ENCODE assay signal across 8 cellular contexts in the genomic region with DNA sequence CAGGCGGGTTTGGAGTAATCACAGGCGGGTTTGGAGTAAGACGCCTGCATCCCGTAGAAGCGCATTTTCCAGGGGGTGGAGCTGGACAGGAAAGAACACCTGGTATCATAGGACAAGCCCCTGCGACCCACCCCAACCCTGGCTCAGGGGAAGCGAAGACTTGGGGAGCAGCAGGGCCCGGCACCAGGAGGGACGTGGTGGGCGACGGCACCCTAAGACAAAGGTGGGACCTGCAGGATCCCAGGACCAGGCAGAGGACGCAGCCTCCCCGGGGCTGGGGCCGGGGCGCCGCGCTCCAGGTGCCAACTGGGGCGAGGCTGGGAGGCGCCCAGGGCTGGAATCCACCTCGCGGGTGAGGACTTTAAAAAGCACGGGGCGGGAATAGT. TPM values are rescaled to one million over a fixed set of nuclear protein-coding genes. Genes with fewer than 3 reads are reported as not detected.
DNase-seq lines count a peak whose midpoint lies in the region; ATAC-seq and TF ChIP-seq lines count a peak whose summit lies in the region.

No MANE protein-coding gene starts in this region.

- H3K9me3 ChIP-seq in iPS-18c (ENCODE audit: control insufficient read depth, insufficient read depth, low read length) (peaks cover 4% of the 10 kb centered on the region), spleen (peaks cover 0 to 31% (median 2%) of the 10 kb centered on the region in 8 donors)

- TF ChIP-seq CTCF in spleen (IDR thresholded peaks at IDR 0.05 in 8 of 11, conservative IDR thresholded peaks at IDR 0.05 in 3 of 11) = no peak

- intact Hi-C loops in activated naive CD4-positive, alpha-beta T cell treated with anti-CD3 and anti-CD28 coated beads for 36 hours (cut with micrococcal nuclease) = loop anchor here (5.0 to 10.0 kb wide), 2 partner anchors 36 to 179 kb away; partner anchors contain the start of genes ZNF28 and ZNF816
- intact Hi-C loops in spleen (cut with DNase I; ENCODE audit: low total_unique reads) = no loop called here

- H3K27me3 Mint-ChIP-seq in activated naive CD4-positive, alpha-beta T cell treated with anti-CD3 and anti-CD28 coated beads for 36 hours (ENCODE audit: low read depth) = no peaks in the 10 kb centered on the region
- H3K27me3 Mint-ChIP-seq in activated naive CD8-positive, alpha-beta T cell treated with anti-CD3 and anti-CD28 coated beads for 36 hours = no peaks in the 10 kb centered on the region

- H3K36me3 ChIP-seq in spleen = peaks cover 0 to 25% (median 2%) of the 10 kb centered on the region in 6 donors

- TF ChIP-seq POLR2A in spleen (IDR thresholded peaks at IDR 0.05) = no peak

- H3K4me3 ChIP-seq in iPS-18c (ENCODE audit: insufficient read depth, low read depth, low read length) (peak overlapping the region; percentile 84), spleen (peak overlapping the region; percentile 57 to 87 (median 69))

- H3K4me1 Mint-ChIP-seq in activated naive CD4-positive, alpha-beta T cell treated with anti-CD3 and anti-CD28 coated beads for 36 hours (ENCODE audit: low read depth) = peaks cover 28% of the 10 kb centered on the region
- H3K4me1 Mint-ChIP-seq in activated naive CD8-positive, alpha-beta T cell treated with anti-CD3 and anti-CD28 coated beads for 36 hours = peaks cover 25% of the 10 kb centered on the region

- WGBS in spleen, 5 donors = 5 to 7% (median 6%) methylated on average over 22 to 23 of the region's 23 CpGs

- CTCF ChIA-PET in activated naive CD4-positive, alpha-beta T cell treated with anti-CD3 and anti-CD28 coated beads for 36 hours (lab: Charles Lee) = no interaction called here

- H3K27me3 ChIP-seq in spleen (replicated peaks in 1 of 7) = no peaks in the 10 kb centered on the region

- H3K27ac ChIP-seq in spleen = peak overlapping the region; percentile 58 to 90 (median 81)

- peaks cover 0 to 34% (median 16%) of the 10 kb centered on the region in 6 donors for H3K4me1 ChIP-seq in spleen

- H3K4me3 Mint-ChIP-seq in activated naive CD4-positive, alpha-beta T cell treated with anti-CD3 and anti-CD28 coated beads for 36 hours = peak overlapping the region; percentile 83
- H3K4me3 Mint-ChIP-seq in activated naive CD8-positive, alpha-beta T cell treated with anti-CD3 and anti-CD28 coated beads for 36 hours = peak overlapping the region; percentile 88

- peaks cover 34% of the 10 kb centered on the region for H3K36me3 Mint-ChIP-seq in activated naive CD4-positive, alpha-beta T cell treated with anti-CD3 and anti-CD28 coated beads for 36 hours (ENCODE audit: low read depth)
- peaks cover 42% of the 10 kb centered on the region for H3K36me3 Mint-ChIP-seq in activated naive CD8-positive, alpha-beta T cell treated with anti-CD3 and anti-CD28 coated beads for 36 hours

- peak; percentile 13 for ATAC-seq in HG03565 (IDR thresholded peaks at IDR 0.05; ENCODE audit: unreplicated experiment)

- peak; percentile 5 for DNase-seq in activated naive CD4-positive, alpha-beta T cell treated with anti-CD3 and anti-CD28 coated beads for 36 hours
- no peak for DNase-seq in activated naive CD4-positive, alpha-beta T cell (lab: John Stamatoyannopoulos, UW)
- DNase-seq in activated naive CD8-positive, alpha-beta T cell treated with anti-CD3 and anti-CD28 coated beads for 36 hours = peak; percentile 12
- DNase-seq in spleen (peak; percentile 75), UCSD-AML1 (lab: John Stamatoyannopoulos, UW; ENCODE audit: unreplicated experiment) (no peak)
- no peak for DNase-seq in stimulated activated CD4-positive, alpha-beta T cell treated with anti-CD3 and anti-CD28 coated beads, Interleukin-1b, Interleukin-23, amount 100 ng/mL, for 48 hours

- peaks cover 21% of the 10 kb centered on the region for H3K9me3 Mint-ChIP-seq in activated naive CD4-positive, alpha-beta T cell treated with anti-CD3 and anti-CD28 coated beads for 36 hours
- peaks cover 20% of the 10 kb centered on the region for H3K9me3 Mint-ChIP-seq in activated naive CD8-positive, alpha-beta T cell treated with anti-CD3 and anti-CD28 coated beads for 36 hours

- peak overlapping the region; percentile 50 for H3K27ac Mint-ChIP-seq in activated naive CD4-positive, alpha-beta T cell treated with anti-CD3 and anti-CD28 coated beads for 36 hours
- peak overlapping the region; percentile 75 for H3K27ac Mint-ChIP-seq in activated naive CD8-positive, alpha-beta T cell treated with anti-CD3 and anti-CD28 coated beads for 36 hours

RNA-seq across cellular contexts. Expression of gene ZNF600, which starts 0.5 kb away (rescaled TPM):
- 1 to 10 TPM; 4.8 to 4.9 TPM for total RNA-seq in activated naive CD4-positive, alpha-beta T cell treated with anti-CD3 and anti-CD28 coated beads for 36 hours
- 10 to 100 TPM; 13.5 to 14.4 TPM for total RNA-seq in activated naive CD8-positive, alpha-beta T cell treated with anti-CD3 and anti-CD28 coated beads for 36 hours
- total RNA-seq in spleen = 10 to 100 TPM; 10.7 to 32.3 (median 22.4) TPM
- 10 to 100 TPM in 2 of 3 donors, 1 to 10 TPM in 1; 7.5 to 20.4 (median 17.0) TPM for polyA plus RNA-seq in spleen

RNA-seq across cellular contexts. Expression of gene ZNF28, which starts 35.4 kb away (rescaled TPM):
- 1 to 10 TPM; 7.1 to 8.9 TPM for total RNA-seq in activated naive CD4-positive, alpha-beta T cell treated with anti-CD3 and anti-CD28 coated beads for 36 hours
- 10 to 100 TPM; 14.0 to 14.8 TPM for total RNA-seq in activated naive CD8-positive, alpha-beta T cell treated with anti-CD3 and anti-CD28 coated beads for 36 hours
- total RNA-seq in spleen = 10 to 100 TPM; 11.1 to 20.2 (median 15.6) TPM
- polyA plus RNA-seq in spleen = 1 to 10 TPM; 1.8 to 4.0 (median 2.9) TPM

RNA-seq across cellular contexts. Expression of gene ZNF611, which starts 51.2 kb away (rescaled TPM):
- total RNA-seq in activated naive CD4-positive, alpha-beta T cell treated with anti-CD3 and anti-CD28 coated beads for 36 hours = 10 to 100 TPM; 10.4 to 12.1 TPM
- 10 to 100 TPM; 15.1 to 15.9 TPM for total RNA-seq in activated naive CD8-positive, alpha-beta T cell treated with anti-CD3 and anti-CD28 coated beads for 36 hours
- total RNA-seq in spleen = 10 to 100 TPM; 17.4 to 32.5 (median 25.0) TPM
- polyA plus RNA-seq in spleen = 1 to 10 TPM; 2.6 to 6.9 (median 2.6) TPM

Comparison
In these comparisons a context has a peak if more than half of its experiments do, and no peak if none do; other contexts are left out.
1. DNase-seq: peak in activated naive CD4-positive, alpha-beta T cell treated with anti-CD3 and anti-CD28 coated beads for 36 hours (single experiment), activated naive CD8-positive, alpha-beta T cell treated with anti-CD3 and anti-CD28 coated beads for 36 hours (single experiment) and spleen (single experiment); none in activated naive CD4-positive, alpha-beta T cell (0 of 4), UCSD-AML1 (single experiment) and stimulated activated CD4-positive, alpha-beta T cell treated with anti-CD3 and anti-CD28 coated beads, Interleukin-1b, Interleukin-23, amount 100 ng/mL, for 48 hours (single experiment).